Comparison of ENCODE assay signal across 12 cellular contexts in genomic region chr19:8611391-8611883, GRCh38. TPM values are rescaled to one million over a fixed set of nuclear protein-coding genes. Genes with fewer than 3 reads are reported as not detected.
A peak's percentile ranks its signal among the peaks of the same experiment; 100 is the strongest.
DNase-seq lines count a peak whose midpoint lies in the region; ATAC-seq and TF ChIP-seq lines count a peak whose summit lies in the region.
"Had no signal": no experiment of that assay in that cellular context is flagged by ENCODE, and none has a peak within 500 bp of the region (broad histone marks: within the 10 kb centered on the region; RNA-seq: fewer than 3 reads in every experiment).

No MANE protein-coding gene starts in this region.

- peak overlapping the region; percentile 15 to 68 (median 33) for H3K27ac ChIP-seq in body of pancreas
- H3K27ac ChIP-seq in naive thymus-derived CD4-positive, alpha-beta T cell (ENCODE audit: low read depth, low read length), result peak overlapping the region; percentile 42

- no peak overlapping the region for H3K4me3 ChIP-seq in body of pancreas
- no peak overlapping the region for H3K4me3 ChIP-seq in naive thymus-derived CD4-positive, alpha-beta T cell (ENCODE audit: low read length)

- no peak for TF ChIP-seq POLR2A in body of pancreas (IDR thresholded peaks at IDR 0.05)

- H3K9me3 ChIP-seq in body of pancreas, result no peaks in the 10 kb centered on the region
- no peaks in the 10 kb centered on the region for H3K9me3 ChIP-seq in naive thymus-derived CD4-positive, alpha-beta T cell (ENCODE audit: control insufficient read depth in 2 of 3, low read length in 3 of 3)

- intact Hi-C loops in Right ventricle myocardium superior (cut with DNase I) (no loop called here), cardiac septum (cut with DNase I) (no loop called here), body of pancreas (cut with DNase I) (no loop called here)
- intact Hi-C loops in naive thymus-derived CD4-positive, alpha-beta T cell (cut with micrococcal nuclease), result no loop called here

- POLR2A ChIA-PET in naive thymus-derived CD4-positive, alpha-beta T cell (lab: Charles Lee), result interaction anchor here (0.6 to 1.6 kb wide), 3 partner anchors 21 to 98 kb away, joined by 4 to 6 read pairs (median 4); partner anchors contain the start of gene ZNF414

- DNase-seq in Right ventricle myocardium superior (peak; percentile 69), cardiac septum (ENCODE audit: low spot score) (no peak), body of pancreas (no peak), hepatic stellate cell (ENCODE audit: low spot score) (no peak)
- DNase-seq in naive thymus-derived CD4-positive, alpha-beta T cell, result no peak
- DNase-seq: activated T-cell treated with anti-CD3 and anti-CD28 coated beads, Interleukin-2, amount 50 U/mL, for 1 hour; COR-L47; NCI-H510A had no signal

- 22 to 41% methylated on average over 12 to 18 of the region's 18 CpGs for WGBS in body of pancreas, 2 donors

- peak overlapping the region; percentile 33 to 89 (median 70) for H3K4me3 Mint-ChIP-seq in naive thymus-derived CD4-positive, alpha-beta T cell

- peaks cover 16% of the 10 kb centered on the region for H3K4me1 ChIP-seq in body of pancreas
- H3K4me1 ChIP-seq in naive thymus-derived CD4-positive, alpha-beta T cell (ENCODE audit: control insufficient read depth in 2 of 2, insufficient read depth in 2 of 2, low read length in 2 of 2), result peaks cover 11 to 18% of the 10 kb centered on the region in 2 donors

- ATAC-seq in Right ventricle myocardium superior (ENCODE audit: poor library complexity), result no peak
- no peak for ATAC-seq in body of pancreas
- ATAC-seq in naive thymus-derived CD4-positive, alpha-beta T cell, result no peak
- ATAC-seq in GM18502 (IDR thresholded peaks at IDR 0.05; ENCODE audit: poor library complexity, unreplicated experiment), result no peak
- ATAC-seq in HG03469 (IDR thresholded peaks at IDR 0.05; ENCODE audit: unreplicated experiment), result no peak
- ATAC-seq in GM21723 (IDR thresholded peaks at IDR 0.05; ENCODE audit: unreplicated experiment), result no peak

- H3K27me3 ChIP-seq in body of pancreas, result no peaks in the 10 kb centered on the region
- H3K27me3 ChIP-seq in naive thymus-derived CD4-positive, alpha-beta T cell (ENCODE audit: control insufficient read depth in 2 of 2, insufficient read depth in 2 of 2, low read length in 2 of 2), result no peaks in the 10 kb centered on the region

- no peaks in the 10 kb centered on the region for H3K36me3 ChIP-seq in body of pancreas (replicated peaks in 1 of 2; ENCODE audit: insufficient read depth in 1 of 2, low read depth in 2 of 2)
- H3K36me3 ChIP-seq in naive thymus-derived CD4-positive, alpha-beta T cell (ENCODE audit: control insufficient read depth in 2 of 3, insufficient read depth in 3 of 3, low read length in 3 of 3), result peaks cover 0 to 9% (median 0%) of the 10 kb centered on the region in 3 experiments

- CTCF ChIA-PET in naive thymus-derived CD4-positive, alpha-beta T cell (lab: Charles Lee), result interaction anchor here (3.2 kb wide), 1 partner anchor 31 kb away, joined by 12 read pairs; no protein-coding TSS in a partner anchor

- peaks cover 0 to 28% (median 0%) of the 10 kb centered on the region in 5 donors for H3K27me3 Mint-ChIP-seq in naive thymus-derived CD4-positive, alpha-beta T cell

- peaks cover 0 to 3% (median 0%) of the 10 kb centered on the region in 11 donors for H3K9me3 Mint-ChIP-seq in naive thymus-derived CD4-positive, alpha-beta T cell

- peaks cover 0 to 11% (median 9%) of the 10 kb centered on the region in 5 donors for H3K36me3 Mint-ChIP-seq in naive thymus-derived CD4-positive, alpha-beta T cell

- peaks cover 19 to 63% (median 51%) of the 10 kb centered on the region in 7 donors for H3K4me1 Mint-ChIP-seq in naive thymus-derived CD4-positive, alpha-beta T cell

- H3K27ac Mint-ChIP-seq in naive thymus-derived CD4-positive, alpha-beta T cell, result peak overlapping the region in 5 of 9 donors; percentile 56 to 90 (median 71)

- no peak for TF ChIP-seq CTCF in body of pancreas (IDR thresholded peaks at IDR 0.05)

RNA-seq across cellular contexts. Expression of gene ADAMTS10, which starts 0.9 kb away (rescaled TPM):
- total RNA-seq in Right ventricle myocardium superior (9.1 TPM), cardiac septum (15.0 TPM), body of pancreas (10 to 100 TPM; 19.1 to 36.6 TPM)
- 100 to 1,000 TPM in 1 of 5 experiments, 10 to 100 TPM in 3, 1 to 10 TPM in 1; 8.2 to 102 (median 88.9) TPM for total RNA-seq in naive thymus-derived CD4-positive, alpha-beta T cell
- polyA plus RNA-seq in naive thymus-derived CD4-positive, alpha-beta T cell, result 1 to 10 TPM; 1.5 to 3.4 TPM

RNA-seq across cellular contexts. Expression of gene NFILZ, which starts 19.0 kb away (rescaled TPM):
- total RNA-seq in Right ventricle myocardium superior (not detected), cardiac septum (not detected), body of pancreas (not detected)
- not detected for total RNA-seq in naive thymus-derived CD4-positive, alpha-beta T cell
- not detected for polyA plus RNA-seq in naive thymus-derived CD4-positive, alpha-beta T cell
- total RNA-seq: myocyte had no signal

RNA-seq across cellular contexts. Expression of gene MYO1F, which starts 34.2 kb away (rescaled TPM):
- total RNA-seq in Right ventricle myocardium superior, result 8.4 TPM
- total RNA-seq in cardiac septum, result 9.0 TPM
- total RNA-seq in body of pancreas, result 1 to 10 TPM; 2.0 to 8.0 TPM
- 100 to 1,000 TPM in 2 of 5 experiments, 10 to 100 TPM in 3; 25.5 to 472 (median 66.7) TPM for total RNA-seq in naive thymus-derived CD4-positive, alpha-beta T cell
- polyA plus RNA-seq in naive thymus-derived CD4-positive, alpha-beta T cell, result 1 to 10 TPM in 1 of 2 donors, under 1 TPM in 1; 0.83 to 1.0 TPM
- total RNA-seq: myocyte had no signal
